Comparison of ENCODE assay signal across 16 cellular contexts in genomic region chr17:35002876-35003551, GRCh38. TPM values are rescaled to one million over a fixed set of nuclear protein-coding genes. Genes with fewer than 3 reads are reported as not detected.
DNase-seq lines count a peak whose midpoint lies in the region; ATAC-seq and TF ChIP-seq lines count a peak whose summit lies in the region.
"Had no signal": no experiment of that assay in that cellular context is flagged by ENCODE, and none has a peak within 500 bp of the region (broad histone marks: within the 10 kb centered on the region; RNA-seq: fewer than 3 reads in every experiment).

No MANE protein-coding gene starts in this region.

- ATAC-seq in activated T-helper 17 cell treated with anti-CD3 and anti-CD28 coated beads, Interleukin-2, amount 50 U/mL, for 72 hours (replicated peaks), result no peak
- ATAC-seq in GM21360 (IDR thresholded peaks at IDR 0.05; ENCODE audit: unreplicated experiment) (no peak), GM18519 (IDR thresholded peaks at IDR 0.05; ENCODE audit: low FRiP score, unreplicated experiment) (no peak), HG02970 (IDR thresholded peaks at IDR 0.05; ENCODE audit: low FRiP score, unreplicated experiment) (no peak)

- WGBS in sigmoid colon, 2 donors, result 89% methylated on average over 15 of the region's 15 CpGs

- H3K36me3 Mint-ChIP-seq in activated T-helper 17 cell treated with anti-CD3 and anti-CD28 coated beads, Interleukin-2, amount 50 U/mL, for 72 hours (ENCODE audit: low read depth), result peaks cover 96% of the 10 kb centered on the region

- intact Hi-C loops in sigmoid colon (cut with DNase I), result loop anchor here (1.0 kb wide), 1 partner anchor 19 kb away; no protein-coding TSS in a partner anchor

- H3K4me1 ChIP-seq in sigmoid colon, result peaks cover 0 to 59% (median 45%) of the 10 kb centered on the region in 4 donors
- H3K4me1 ChIP-seq: psoas muscle had no signal

- H3K9me3 ChIP-seq in sigmoid colon (no peaks in the 10 kb centered on the region), WERI-Rb-1 (ENCODE audit: severe bottlenecking) (no peaks in the 10 kb centered on the region)
- H3K9me3 ChIP-seq: psoas muscle had no signal

- peak overlapping the region; percentile 53 to 92 (median 82) for H3K27ac ChIP-seq in sigmoid colon
- H3K27ac ChIP-seq in WERI-Rb-1, result no peak overlapping the region
- H3K27ac ChIP-seq: psoas muscle had no signal

- H3K9me3 Mint-ChIP-seq in activated T-helper 17 cell treated with anti-CD3 and anti-CD28 coated beads, Interleukin-2, amount 50 U/mL, for 72 hours, result no peaks in the 10 kb centered on the region

- H3K36me3 ChIP-seq in sigmoid colon (peaks cover 0 to 54% (median 14%) of the 10 kb centered on the region in 4 donors), WERI-Rb-1 (peaks cover 52% of the 10 kb centered on the region)

- peak overlapping the region; percentile 67 for H3K27ac Mint-ChIP-seq in activated T-helper 17 cell treated with anti-CD3 and anti-CD28 coated beads, Interleukin-2, amount 50 U/mL, for 72 hours

- H3K4me1 Mint-ChIP-seq in activated T-helper 17 cell treated with anti-CD3 and anti-CD28 coated beads, Interleukin-2, amount 50 U/mL, for 72 hours, result no peaks in the 10 kb centered on the region

- TF ChIP-seq CTCF in sigmoid colon (IDR thresholded peaks at IDR 0.05) (no peak), WERI-Rb-1 (IDR thresholded peaks at IDR 0.05; ENCODE audit: low read depth, low read length) (no peak)

- H3K27me3 Mint-ChIP-seq in activated T-helper 17 cell treated with anti-CD3 and anti-CD28 coated beads, Interleukin-2, amount 50 U/mL, for 72 hours, result no peaks in the 10 kb centered on the region

- DNase-seq in HK-2 (ENCODE audit: unreplicated experiment), result peak; percentile 40
- DNase-seq in fibroblast of the conjunctiva (ENCODE audit: low read depth), result peak; percentile 18
- DNase-seq in sigmoid colon, result peak; percentile 89
- no peak for DNase-seq in WERI-Rb-1
- DNase-seq: activated T-cell treated with anti-CD3 and anti-CD28 coated beads for 4 hours; amygdala; mesendoderm; NCI-H1092 treated with DMSO at 0.1 percent for 48 hours; NCI-H510A; psoas muscle; stimulated activated CD4-positive, alpha-beta T cell treated with anti-CD3 and anti-CD28 coated beads, Interleukin-2, amount 100 ng/mL, for 24 hours; stimulated activated naive CD4-positive, alpha-beta T cell had no signal

- H3K4me3 ChIP-seq in sigmoid colon, result no peak overlapping the region
- H3K4me3 ChIP-seq in WERI-Rb-1 (ENCODE audit: low read depth, low read length), result no peak overlapping the region
- H3K4me3 ChIP-seq: psoas muscle had no signal

- TF ChIP-seq POLR2A in sigmoid colon (IDR thresholded peaks at IDR 0.05), result no peak

- H3K4me3 Mint-ChIP-seq in activated T-helper 17 cell treated with anti-CD3 and anti-CD28 coated beads, Interleukin-2, amount 50 U/mL, for 72 hours, result no peak overlapping the region

- TF ChIP-seq EP300 in sigmoid colon (IDR thresholded peaks at IDR 0.05), result peak in 1 of 4 donors; percentile 3

- no peaks in the 10 kb centered on the region for H3K27me3 ChIP-seq in sigmoid colon
- H3K27me3 ChIP-seq in WERI-Rb-1 (ENCODE audit: insufficient read depth, low read depth, severe bottlenecking), result no peaks in the 10 kb centered on the region

RNA-seq across cellular contexts. Expression of gene LIG3, which starts 22.7 kb away (rescaled TPM):
- total RNA-seq in activated T-helper 17 cell treated with anti-CD3 and anti-CD28 coated beads, Interleukin-2, amount 50 U/mL, for 72 hours, result 10 to 100 TPM; 52.9 to 54.3 TPM
- 10 to 100 TPM; 19.4 to 29.7 (median 22.7) TPM for total RNA-seq in sigmoid colon
- polyA plus RNA-seq in sigmoid colon, result 10 to 100 TPM in 1 of 3 donors, 1 to 10 TPM in 2; 3.5 to 15.6 (median 4.2) TPM

RNA-seq across cellular contexts. Expression of gene ZNF830, which starts 41.7 kb away (rescaled TPM):
- 10 to 100 TPM; 20.1 to 23.2 TPM for total RNA-seq in activated T-helper 17 cell treated with anti-CD3 and anti-CD28 coated beads, Interleukin-2, amount 50 U/mL, for 72 hours
- 10 to 100 TPM in 3 of 4 donors, 1 to 10 TPM in 1; 8.6 to 14.3 (median 12.8) TPM for total RNA-seq in sigmoid colon
- 10 to 100 TPM in 1 of 3 donors, 1 to 10 TPM in 2; 7.2 to 12.6 (median 8.3) TPM for polyA plus RNA-seq in sigmoid colon

RNA-seq across cellular contexts. Expression of gene CCT6B, which starts 41.8 kb away (rescaled TPM):
- 1 to 10 TPM in 1 of 2 donors, under 1 TPM in 1; 0.76 to 1.7 TPM for total RNA-seq in activated T-helper 17 cell treated with anti-CD3 and anti-CD28 coated beads, Interleukin-2, amount 50 U/mL, for 72 hours
- 1 to 10 TPM; 3.3 to 4.3 (median 3.5) TPM for total RNA-seq in sigmoid colon
- 1 to 10 TPM in 1 of 3 donors, under 1 TPM in 2; 0.87 to 1.2 (median 0.92) TPM for polyA plus RNA-seq in sigmoid colon
